Comparison of ENCODE assay signal across 27 cellular contexts in genomic region chr4:122047706-122048425, GRCh38.
"Had no signal": no experiment of that assay in that cellular context is flagged by ENCODE, and none has a peak within 500 bp of the region (broad histone marks: within the 10 kb centered on the region; RNA-seq: fewer than 3 reads in every experiment).

No MANE protein-coding gene starts in this region.

- H3K4me1 ChIP-seq: gastroesophageal sphincter, lower lobe of right lung, testis, tibial artery, upper lobe of left lung, uterus had no signal

- H3K9me3 ChIP-seq: gastroesophageal sphincter, lower lobe of right lung, ovary, testis, tibial artery, upper lobe of left lung, uterus had no signal

- H3K36me3 ChIP-seq: gastroesophageal sphincter, heart left ventricle, lower lobe of right lung, ovary, tibial artery, upper lobe of left lung, uterus had no signal

- H3K4me3 ChIP-seq: dorsolateral prefrontal cortex, gastroesophageal sphincter, heart left ventricle, hepatocyte, lower lobe of right lung, ovary, smooth muscle cell, testis, tibial artery, upper lobe of left lung, uterus had no signal

- FAIRE-seq: colon, islet of Langerhans had no signal

- DNase-seq: dorsolateral prefrontal cortex; effector CD4-positive, alpha-beta T cell; heart left ventricle; kidney glomerular epithelial cell; left colon; left ventricle myocardium superior; lower lobe of right lung; naive thymus-derived CD8-positive, alpha-beta T cell; nephron progenitor cell; occipital lobe; ovary; stimulated activated CD4-positive, alpha-beta T cell treated with anti-CD3 and anti-CD28 coated beads, Interleukin-12 subunit alpha, Interleukin-12 subunit beta, amount 100 ng/mL, for 4 hours; stimulated activated CD4-positive, alpha-beta T cell treated with anti-CD3 and anti-CD28 coated beads, Interleukin-1b, Interleukin-23, amount 100 ng/mL, for 48 hours; stimulated activated CD4-positive, alpha-beta T cell treated with anti-CD3 and anti-CD28 coated beads, Interleukin-4, amount 100 ng/mL, for 1 hour; stimulated activated CD8-positive, alpha-beta memory T cell treated with anti-CD3 and anti-CD28 coated beads, Interleukin-4, amount 100 ng/mL, for 48 hours; stimulated activated naive CD8-positive, alpha-beta T cell treated with anti-CD3 and anti-CD28 coated beads, Interleukin-15, Interleukin-2, amounts not matched to agents 100 U/mL and 50 U/mL, for 24 hours; substantia nigra; testis; tibial artery; uterus had no signal

- H3K4me3 Mint-ChIP-seq: naive thymus-derived CD8-positive, alpha-beta T cell; nephron progenitor cell had no signal

- H3K27ac ChIP-seq: dorsolateral prefrontal cortex, gastroesophageal sphincter, heart left ventricle, hepatocyte, lower lobe of right lung, ovary, testis, tibial artery, upper lobe of left lung, uterus had no signal

- H3K36me3 Mint-ChIP-seq: naive thymus-derived CD8-positive, alpha-beta T cell had no signal

- ATAC-seq: gastroesophageal sphincter; heart left ventricle; left colon; left ventricle myocardium superior; lower lobe of right lung; naive thymus-derived CD8-positive, alpha-beta T cell; sciatic nerve; stimulated activated naive CD8-positive, alpha-beta T cell treated with anti-CD3 and anti-CD28 coated beads, Interleukin-15, Interleukin-2, amounts not matched to agents 100 U/mL and 50 U/mL, for 24 hours had no signal

- H3K27ac Mint-ChIP-seq: nephron progenitor cell had no signal

- H3K4me1 Mint-ChIP-seq: naive thymus-derived CD8-positive, alpha-beta T cell had no signal
